In the genomic region with DNA sequence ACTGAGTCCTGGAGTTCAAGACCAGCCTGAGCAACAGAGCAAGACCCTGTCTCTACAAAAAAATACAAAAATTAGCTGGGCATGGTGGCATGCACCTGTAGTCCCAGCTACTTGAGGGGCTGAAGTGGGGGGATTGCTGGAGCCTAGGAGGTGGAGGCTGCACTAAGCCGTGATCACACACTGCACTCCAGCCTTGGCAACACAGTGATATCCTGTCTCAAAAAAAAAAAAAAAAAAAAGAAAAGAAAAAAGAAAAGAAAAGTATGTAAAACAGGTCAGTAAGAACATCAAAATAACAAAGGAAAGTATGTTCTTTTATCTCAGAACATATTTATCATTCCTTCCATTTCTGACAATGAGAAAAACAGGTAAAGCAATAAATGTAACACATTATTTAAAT, we compare ENCODE assay signal across 7 cellular contexts. TPM values are rescaled to one million over a fixed set of nuclear protein-coding genes. Genes with fewer than 3 reads are reported as not detected.
DNase-seq lines count a peak whose midpoint lies in the region; FAIRE-seq and TF ChIP-seq lines count a peak whose summit lies in the region.
"Not testable (repeated sequence)": the region's sequence is repeated elsewhere in the genome, so short reads cannot be mapped to it uniquely, and the experiment has no call there.

No MANE protein-coding gene starts in this region.

- H3K4me3 ChIP-seq in HUES48 (ENCODE audit: low read depth, low read length); HUES64 (ENCODE audit: low read length); endodermal cell (ENCODE audit: low read length): not testable (repeated sequence)
- H3K4me3 ChIP-seq in iPS-20b (ENCODE audit: low read length), result 0 out of 2 replicates have a peak overlapping the region, but pooled peaks have one; percentile 34

- FAIRE-seq in G401.6 (lab: Jason Lieb, UNC) (peak; percentile 64), colon (lab: Jason Lieb, UNC) (peak; percentile 33)

- H3K23me2 ChIP-seq in H9 (ENCODE audit: insufficient read length, low read depth, low read length, poor library complexity, severe bottlenecking), result not testable (repeated sequence)

- not testable (repeated sequence) for H3K36me3 ChIP-seq in HUES48 (ENCODE audit: control insufficient read depth, insufficient read depth, low read length); iPS-20b (ENCODE audit: insufficient read depth, low read depth, low read length)
- H3K36me3 ChIP-seq in HUES64 (ENCODE audit: insufficient read depth, low read length) (peaks cover 11% of the 10 kb centered on the region), endodermal cell (ENCODE audit: control insufficient read depth, insufficient read depth, low read length) (peaks cover 23% of the 10 kb centered on the region)

- H2BK15ac ChIP-seq in H9 (ENCODE audit: low read depth, low read length), result not testable (repeated sequence)

- H3K4ac ChIP-seq in H9 (ENCODE audit: low read depth, low read length), result not testable (repeated sequence)

- not testable (repeated sequence) for H4K8ac ChIP-seq in H9 (replicated peaks; ENCODE audit: insufficient read length, low read depth, low read length)

- H3K23ac ChIP-seq in H9 (ENCODE audit: insufficient read length, low read depth, low read length), result not testable (repeated sequence)

- H3K4me2 ChIP-seq in H9 (ENCODE audit: insufficient read depth, insufficient read length, low read length), result not testable (repeated sequence)

- not testable (repeated sequence) for H4K5ac ChIP-seq in H9 (ENCODE audit: insufficient read length, low read depth, low read length)

- H3K79me1 ChIP-seq in H9 (ENCODE audit: insufficient read depth, low read depth, low read length, poor library complexity, severe bottlenecking), result not testable (repeated sequence)

- not testable (repeated sequence) for H4K91ac ChIP-seq in H9 (ENCODE audit: insufficient read length, low read depth, low read length)

- H2BK120ac ChIP-seq in H9 (ENCODE audit: low read depth, low read length, poor library complexity, severe bottlenecking), result not testable (repeated sequence)

- not testable (repeated sequence) for H3K27me3 ChIP-seq in H9 (ENCODE audit: insufficient read depth, low read length); HUES48 (ENCODE audit: control insufficient read depth, insufficient read depth, low read length); HUES64 (ENCODE audit: insufficient read depth, low read length); endodermal cell (ENCODE audit: control insufficient read depth, insufficient read depth, low read length, poor library complexity, severe bottlenecking); iPS-20b (ENCODE audit: insufficient read depth, low read length)

- H3K9me3 Mint-ChIP-seq in H9, endodermal cell: not testable (repeated sequence)

- not testable (repeated sequence) for H2AFZ ChIP-seq in H9 (ENCODE audit: low read length)

- H3K27me3 Mint-ChIP-seq in H9 (ENCODE audit: low read depth); endodermal cell (ENCODE audit: insufficient read depth): not testable (repeated sequence)

- not testable (repeated sequence) for H3K14ac ChIP-seq in H9 (ENCODE audit: insufficient read depth, low read length)

- not testable (repeated sequence) for H3K79me2 ChIP-seq in H9 (ENCODE audit: insufficient read depth, low read length)

- not testable (repeated sequence) for H3K4me1 ChIP-seq in H9 (ENCODE audit: insufficient read depth, low read length); endodermal cell (ENCODE audit: control insufficient read depth, insufficient read depth, low read length)
- H3K4me1 ChIP-seq in HUES48 (ENCODE audit: control insufficient read depth, insufficient read depth, low read length) (peaks cover 29% of the 10 kb centered on the region), HUES64 (ENCODE audit: insufficient read depth, low read length) (peaks cover 31% of the 10 kb centered on the region), iPS-20b (ENCODE audit: insufficient read depth, low read length) (peaks cover 21% of the 10 kb centered on the region; the same call in 1 of the 2 replicates)

- not testable (repeated sequence) for H2BK12ac ChIP-seq in H9 (ENCODE audit: insufficient read length, low read depth, low read length)

- peaks cover 21 to 23% of the 10 kb centered on the region in 2 experiments for H3K4me1 Mint-ChIP-seq in H9
- not testable (repeated sequence) for H3K4me1 Mint-ChIP-seq in endodermal cell

- not testable (repeated sequence) for H3K9me3 ChIP-seq in H9 (ENCODE audit: control insufficient read depth, low read depth, low read length); HUES48 (ENCODE audit: control insufficient read depth, insufficient read depth, low read length); HUES64 (ENCODE audit: insufficient read depth, low read depth, low read length); endodermal cell (ENCODE audit: control insufficient read depth, low read length); iPS-20b (ENCODE audit: insufficient read depth, low read depth, low read length)

- not testable (repeated sequence) for H3K9ac ChIP-seq in H9 (ENCODE audit: extremely low read depth, insufficient read length, low read length); HUES48 (ENCODE audit: low read depth, low read length); endodermal cell (ENCODE audit: extremely low read depth, low read length, poor library complexity, severe bottlenecking); iPS-20b (ENCODE audit: low read depth, low read length)
- peak overlapping the region; percentile 26; the same call in 1 of the 2 replicates for H3K9ac ChIP-seq in HUES64 (ENCODE audit: low read depth, low read length)

- peaks cover 0 to 15% (median 13%) of the 10 kb centered on the region in 3 experiments; a peak in 6 of 7 replicates for H3K36me3 Mint-ChIP-seq in H9 (ENCODE audit: insufficient read depth in 1 of 3, low read depth in 3 of 3)
- peaks cover 21% of the 10 kb centered on the region for H3K36me3 Mint-ChIP-seq in endodermal cell (ENCODE audit: low read depth)

- peak; percentile 46 for DNase-seq in H9
- not testable (repeated sequence) for DNase-seq in endodermal cell

- peak overlapping the region in 1 of 2 experiments; percentile 20; a peak in 1 of 5 replicates for H3K4me3 Mint-ChIP-seq in H9
- not testable (repeated sequence) for H3K4me3 Mint-ChIP-seq in endodermal cell

- TF ChIP-seq CTCF in H9 (conservative IDR thresholded peaks at IDR 0.05); endodermal cell (conservative IDR thresholded peaks at IDR 0.05): not testable (repeated sequence)

- H3K27ac Mint-ChIP-seq in H9 (peak overlapping the region; percentile 89 to 96 (median 94); a peak in 6 of 7 replicates), endodermal cell (peak overlapping the region; percentile 30)

- not testable (repeated sequence) for H3K56ac ChIP-seq in H9 (ENCODE audit: insufficient read length, low read depth, low read length)

- not testable (repeated sequence) for H3K18ac ChIP-seq in H9 (ENCODE audit: insufficient read length, low read depth, low read length)

- H4K20me1 ChIP-seq in H9 (ENCODE audit: control insufficient read depth, insufficient read depth, insufficient read length), result not testable (repeated sequence)

- H3T11ph ChIP-seq in H9 (ENCODE audit: low read length), result not testable (repeated sequence)

- no CpG with 5 or more reads among the region's 1 CpG for WGBS in H9 (ENCODE audit: extremely low coverage, insufficient read length, low lambda C conversion rate)
- WGBS in HUES64, result 67% methylated on average over 1 of the region's 1 CpG
- WGBS in endodermal cell (ENCODE audit: insufficient coverage in 1 of 2, insufficient read length in 1 of 2), 2 experiments, result 71% methylated on average over 1 of the region's 1 CpG; no CpG with 5 or more reads in 1 of the 2 experiments

- not testable (repeated sequence) for H3K27ac ChIP-seq in H9 (ENCODE audit: insufficient read length, low read depth, low read length); endodermal cell (ENCODE audit: low read depth, low read length); iPS-20b (ENCODE audit: low read length)
- H3K27ac ChIP-seq in HUES48 (ENCODE audit: low read depth, low read length) (peak overlapping the region; percentile 53), HUES64 (ENCODE audit: low read depth, low read length) (peak overlapping the region; percentile 63)

- H2BK5ac ChIP-seq in H9 (ENCODE audit: insufficient read length, low read length), result not testable (repeated sequence)

- H2BK20ac ChIP-seq in H9 (ENCODE audit: low read depth, low read length, poor library complexity, severe bottlenecking), result not testable (repeated sequence)

- H2AK5ac ChIP-seq in H9 (ENCODE audit: insufficient read length, low read length), result not testable (repeated sequence)

RNA-seq across cellular contexts. Expression of a gene that starts 38.6 kb away (rescaled TPM):
- total RNA-seq in H9 (2021) (39.3 and 41.5 TPM in 2 replicates), endodermal cell (10 to 100 TPM; 59.3 to 72.1 TPM)
- 39.1 TPM for polyA plus RNA-seq in HUES64 (2013, experiment 1 of 2)
- polyA plus RNA-seq in HUES64 (2013, experiment 2 of 2), result 47.5 TPM
- 69.8 TPM for polyA plus RNA-seq in endodermal cell (2013, experiment 1 of 2)
- polyA plus RNA-seq in endodermal cell (2013, experiment 2 of 2), result 68.3 TPM
